In genomic region chr5:73859696-73860095, GRCh38 we compare ENCODE assay signal across 27 cellular contexts.
DNase-seq lines count a peak whose midpoint lies in the region; ATAC-seq and TF ChIP-seq lines count a peak whose summit lies in the region.
"Had no signal": no experiment of that assay in that cellular context is flagged by ENCODE, and none has a peak within 500 bp of the region (broad histone marks: within the 10 kb centered on the region; RNA-seq: fewer than 3 reads in every experiment).

No MANE protein-coding gene starts in this region.

- no peaks in the 10 kb centered on the region for H3K9me3 ChIP-seq in left ventricle myocardium inferior (replicated peaks)
- no peaks in the 10 kb centered on the region for H3K9me3 ChIP-seq in OCI-LY3 (ENCODE audit: insufficient read depth, low read length)
- H3K9me3 ChIP-seq in vagina = no peaks in the 10 kb centered on the region
- H3K9me3 ChIP-seq: adrenal gland, pancreas, transverse colon had no signal

- no peaks in the 10 kb centered on the region for H3K36me3 ChIP-seq in left ventricle myocardium inferior
- no peaks in the 10 kb centered on the region for H3K36me3 ChIP-seq in OCI-LY3 (replicated peaks; ENCODE audit: low read depth, low read length)
- peaks cover 0 to 13% of the 10 kb centered on the region in 2 donors for H3K36me3 ChIP-seq in vagina
- H3K36me3 ChIP-seq: adrenal gland, transverse colon had no signal

- H3K4me2 ChIP-seq in OCI-LY3 (ENCODE audit: low read length) = peak overlapping the region; percentile 41; the same call in 1 of the 2 replicates
- H3K4me2 ChIP-seq: hepatocyte, PC-9 had no signal

- TF ChIP-seq CTCF in left ventricle myocardium inferior (IDR thresholded peaks at IDR 0.05; ENCODE audit: borderline replicate concordance) = no peak
- no peak for TF ChIP-seq CTCF in OCI-LY3 (IDR thresholded peaks at IDR 0.05; ENCODE audit: low read depth, low read length)
- TF ChIP-seq CTCF in vagina (IDR thresholded peaks at IDR 0.05) = no peak

- intact Hi-C loops in left ventricle myocardium inferior (cut with micrococcal nuclease) (no loop called here), left ventricle myocardium superior (cut with micrococcal nuclease) (no loop called here), vagina (cut with DNase I) (loop anchor here (5.0 kb wide), 1 partner anchor 442 kb away; no protein-coding TSS in a partner anchor)

- no peak overlapping the region for H2AFZ ChIP-seq in OCI-LY3 (ENCODE audit: low read depth, low read length)
- H2AFZ ChIP-seq: hepatocyte, PC-9 had no signal

- H3K9ac ChIP-seq in OCI-LY3 (ENCODE audit: low read length) = no peak overlapping the region

- H3K27ac ChIP-seq in left ventricle myocardium inferior (replicated peaks) (peak overlapping the region; percentile 57), OCI-LY3 (ENCODE audit: low read length) (no peak overlapping the region), vagina (peak overlapping the region; percentile 5)
- H3K27ac ChIP-seq: adrenal gland, foreskin keratinocyte, hepatocyte, pancreas, PC-9, transverse colon had no signal

- ATAC-seq in left ventricle myocardium superior = no peak
- ATAC-seq in GM21447 (IDR thresholded peaks at IDR 0.05; ENCODE audit: unreplicated experiment) = no peak
- ATAC-seq: foreskin keratinocyte, pancreas, right cardiac atrium had no signal

- DNase-seq in left ventricle myocardium inferior = no peak
- DNase-seq in left ventricle myocardium superior = no peak
- DNase-seq in globus pallidus (ENCODE audit: low spot score) = peak; percentile 6
- no peak for DNase-seq in vagina (ENCODE audit: extremely low spot score in 2 of 2)
- no peak for DNase-seq in activated CD4-positive, alpha-beta T cell treated with anti-CD3 and anti-CD28 coated beads, Interleukin-2, amount 50 U/mL, for 48 hours
- DNase-seq in stimulated activated CD4-positive, alpha-beta T cell treated with anti-CD3 and anti-CD28 coated beads, Interleukin-4, amount 100 ng/mL, for 4 hours = no peak
- DNase-seq: 8988T; activated naive CD4-positive, alpha-beta T cell treated with Interleukin-2 at 50 U/mL for 16 hours; activated T-cell treated with anti-CD3 and anti-CD28 coated beads, Interleukin-2, amount 50 U/mL, for 24 hours; adrenal gland; effector CD8-positive, alpha-beta T cell; foreskin keratinocyte; GDM1; immature natural killer cell; Kasumi-1; NCI-H1105; NCI-H1930; NCI-H69; pancreas; PC-9; right cardiac atrium; Right ventricle myocardium superior; stimulated activated CD4-positive, alpha-beta T cell treated with anti-CD3 and anti-CD28 coated beads, Interleukin-12 subunit alpha, Interleukin-12 subunit beta, amount 100 ng/mL, for 4 hours; transverse colon had no signal

- H3K27me3 ChIP-seq in left ventricle myocardium inferior (ENCODE audit: low read depth) (no peaks in the 10 kb centered on the region), OCI-LY3 (ENCODE audit: low read depth, low read length) (no peaks in the 10 kb centered on the region), vagina (no peaks in the 10 kb centered on the region)
- H3K27me3 ChIP-seq: adrenal gland, foreskin keratinocyte, hepatocyte, pancreas, transverse colon had no signal

- H3K4me3 ChIP-seq in left ventricle myocardium inferior (no peak overlapping the region), OCI-LY3 (ENCODE audit: low read length) (no peak overlapping the region), vagina (no peak overlapping the region)
- H3K4me3 ChIP-seq: adrenal gland, hepatocyte, pancreas, PC-9, transverse colon had no signal

- H3K79me2 ChIP-seq in OCI-LY3 (ENCODE audit: low read length) = no peaks in the 10 kb centered on the region
- H3K79me2 ChIP-seq: hepatocyte had no signal

- H3K4me1 ChIP-seq in left ventricle myocardium inferior = peaks cover 48% of the 10 kb centered on the region
- H3K4me1 ChIP-seq in OCI-LY3 (ENCODE audit: low read length) = peaks cover 8% of the 10 kb centered on the region
- peaks cover 16% of the 10 kb centered on the region for H3K4me1 ChIP-seq in vagina
- H3K4me1 ChIP-seq: foreskin keratinocyte had no signal

- H4K20me1 ChIP-seq in OCI-LY3 (ENCODE audit: insufficient read depth, low read length) = no peaks in the 10 kb centered on the region

- no peak for TF ChIP-seq POLR2A in vagina (IDR thresholded peaks at IDR 0.05)
